In the genomic region with DNA sequence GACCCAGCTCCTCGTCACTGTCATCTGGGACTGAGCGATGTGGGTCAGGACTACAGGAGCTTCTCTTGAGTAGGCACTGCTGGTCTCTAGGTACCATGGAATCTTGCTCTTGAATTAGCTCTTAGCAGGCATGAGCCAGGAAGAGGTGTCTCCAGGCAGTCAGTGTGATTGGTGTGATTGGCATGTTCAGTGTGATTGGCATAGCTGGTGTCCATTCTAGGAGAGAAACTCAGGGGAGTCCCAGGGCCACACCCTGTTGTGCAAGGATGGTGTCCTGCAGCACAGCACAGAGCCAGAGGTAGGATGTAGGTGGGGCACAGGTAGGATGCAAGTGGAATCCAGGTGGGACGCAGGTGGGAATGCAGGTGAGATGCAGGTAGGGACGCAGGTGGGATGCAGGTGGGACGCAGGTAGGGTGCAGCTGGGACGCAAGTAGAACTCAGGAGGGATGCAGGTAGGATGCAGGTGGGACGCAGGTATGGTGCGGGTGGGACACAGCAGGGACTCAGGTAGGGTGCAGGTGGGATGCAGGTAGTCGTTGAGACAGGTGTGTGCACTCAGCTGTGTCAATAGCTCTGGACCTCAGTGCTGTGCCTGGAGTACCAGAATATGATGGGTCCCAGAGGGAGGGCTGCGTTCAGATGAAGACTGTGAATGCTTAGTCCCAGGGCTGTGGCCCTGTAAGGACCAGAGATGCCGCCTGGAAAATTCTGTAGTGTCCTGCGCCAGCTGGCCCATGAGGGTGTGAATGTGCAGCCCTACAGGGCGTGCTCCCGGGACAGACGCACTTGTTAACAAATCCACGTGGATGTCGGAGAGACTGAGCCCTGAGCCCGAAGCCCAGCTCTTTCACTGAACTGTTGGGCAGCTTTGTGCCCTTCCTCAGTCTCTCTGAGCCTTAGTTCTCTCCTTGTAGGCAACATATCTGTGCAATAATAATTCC, we compare ENCODE assay signal across 1 cellular context.
TF ChIP-seq lines count a peak whose summit lies in the region.

No MANE protein-coding gene starts in this region.

TF ChIP-seq in H1, 55 proteins besides CTCF, POLR2A, EP300 and RAD21:
- TF ChIP-seq SP1 (IDR thresholded peaks at IDR 0.05; ENCODE audit: low read depth, low read length) (no peak), TCF12 (IDR thresholded peaks at IDR 0.05; ENCODE audit: low read depth, low read length) (no peak), SUZ12 (IDR thresholded peaks at IDR 0.05; ENCODE audit: low read length) (no peak), TBP (IDR thresholded peaks at IDR 0.05; ENCODE audit: low read depth, low read length) (no peak), HDAC6 (IDR thresholded peaks at IDR 0.05; ENCODE audit: low read depth, low read length) (no peak), ATF3 (IDR thresholded peaks at IDR 0.05; ENCODE audit: insufficient read depth, low read depth, low read length) (no peak), NRF1 (IDR thresholded peaks at IDR 0.05; ENCODE audit: low read depth, low read length) (no peak), BCL11A (IDR thresholded peaks at IDR 0.05; ENCODE audit: low read depth in 2 of 2, low read length in 2 of 2) (no peak)
